In genomic region chr10:28704771-28705170, GRCh38 we compare ENCODE assay signal across 1 cellular context.
TF ChIP-seq lines count a peak whose summit lies in the region.

No MANE protein-coding gene starts in this region.

TF ChIP-seq in IMR-90, 13 proteins besides CTCF, POLR2A, EP300 and RAD21:
- TF ChIP-seq MAFK (IDR thresholded peaks at IDR 0.05; ENCODE audit: low read depth, low read length) (no peak), MXI1 (IDR thresholded peaks at IDR 0.05; ENCODE audit: borderline replicate concordance, low read depth, low read length) (no peak), CEBPB (IDR thresholded peaks at IDR 0.05; ENCODE audit: low read depth, low read length) (no peak), USF2 (IDR thresholded peaks at IDR 0.05; ENCODE audit: low read depth, low read length) (no peak), NFE2L2 (IDR thresholded peaks at IDR 0.05; ENCODE audit: low read depth, low read length) (no peak), SMC3 (IDR thresholded peaks at IDR 0.05; ENCODE audit: low read depth, low read length) (no peak), CHD1 (IDR thresholded peaks at IDR 0.05; ENCODE audit: low read depth, low read length) (no peak), ELK1 (IDR thresholded peaks at IDR 0.05; ENCODE audit: borderline replicate concordance, low read depth, low read length) (no peak), BHLHE40 (IDR thresholded peaks at IDR 0.05; ENCODE audit: low read depth, low read length) (no peak), FOS (IDR thresholded peaks at IDR 0.05; ENCODE audit: low read depth, low read length) (no peak), RFX5 (IDR thresholded peaks at IDR 0.05; ENCODE audit: low read depth, low read length) (no peak), RCOR1 (IDR thresholded peaks at IDR 0.05; ENCODE audit: insufficient replicate concordance, low read length) (no peak), MAZ (IDR thresholded peaks at IDR 0.05; ENCODE audit: borderline replicate concordance, low read depth, low read length) (no peak)
